In the genomic region with DNA sequence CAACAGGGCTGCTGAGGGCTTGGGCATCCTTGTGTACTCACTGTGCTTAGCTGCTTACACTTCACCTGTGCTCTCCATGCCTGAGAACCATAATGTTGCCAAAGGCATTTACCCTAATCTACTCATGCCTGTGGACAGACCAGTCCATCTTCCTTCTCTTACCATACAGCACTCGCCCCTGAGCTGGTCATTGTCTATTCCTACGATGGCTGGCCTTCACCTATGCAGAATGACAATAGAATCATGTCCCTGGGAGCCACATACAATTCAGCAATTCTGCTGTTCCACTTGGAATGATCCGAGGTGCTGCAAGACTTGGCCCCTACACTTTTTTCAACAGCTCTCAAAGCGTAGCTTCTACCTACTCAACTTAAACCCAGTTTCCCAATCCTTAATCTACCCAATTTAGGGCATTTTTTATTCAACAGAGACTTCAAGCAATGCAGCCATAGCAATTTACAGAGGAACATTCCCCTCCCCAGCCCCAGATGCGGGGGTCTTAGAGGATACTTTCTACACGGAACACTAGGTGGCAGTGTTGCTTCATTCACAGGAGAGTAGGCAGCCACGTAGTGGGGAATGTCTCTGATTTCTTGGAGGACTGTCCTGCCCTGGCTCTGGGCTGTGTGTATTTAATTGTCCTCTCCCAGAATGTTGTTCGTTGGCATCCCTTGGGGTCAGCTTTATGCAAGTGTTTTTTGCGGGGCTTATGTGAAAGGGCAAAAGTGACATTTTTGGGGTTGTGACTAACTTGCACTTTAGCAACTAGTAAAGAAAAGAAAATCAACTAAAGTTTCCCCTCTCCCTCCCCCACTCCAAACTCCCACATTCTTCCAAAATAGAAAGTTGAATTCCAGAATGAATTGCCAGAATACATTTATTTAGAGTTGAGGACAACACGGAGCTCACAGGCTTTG, we compare ENCODE assay signal across 8 cellular contexts.
DNase-seq lines count a peak whose midpoint lies in the region; ATAC-seq and TF ChIP-seq lines count a peak whose summit lies in the region.

No MANE protein-coding gene starts in this region.

- no peaks in the 10 kb centered on the region for H3K27me3 ChIP-seq in ascending aorta
- H3K27me3 ChIP-seq in hepatocyte = peaks cover 17% of the 10 kb centered on the region
- peaks cover 0 to 27% (median 0%) of the 10 kb centered on the region in 7 donors for H3K27me3 ChIP-seq in spleen (replicated peaks in 1 of 7)

- no peaks in the 10 kb centered on the region for H3K79me2 ChIP-seq in hepatocyte

- intact Hi-C loops in ascending aorta (cut with DNase I) (loop anchor here (1.0 to 5.0 kb wide), 6 partner anchors 97 to 1367 kb away; a partner anchor contains a TSS), spleen (cut with DNase I; ENCODE audit: low total_unique reads) (loop anchor here (10.0 kb wide), 1 partner anchor 325 kb away; no protein-coding TSS in a partner anchor)

- TF ChIP-seq CTCF in ascending aorta (IDR thresholded peaks at IDR 0.05) (peak; percentile 79 to 98 (median 84)), hepatocyte (IDR thresholded peaks at IDR 0.05; ENCODE audit: poor library complexity) (peak; percentile 99), spleen (IDR thresholded peaks at IDR 0.05 in 8 of 11, conservative IDR thresholded peaks at IDR 0.05 in 3 of 11) (peak in 10 of 11 experiments; percentile 27 to 69 (median 57))

- H2AFZ ChIP-seq in hepatocyte = no peak overlapping the region

- no peak for TF ChIP-seq POLR2A in spleen (IDR thresholded peaks at IDR 0.05)

- peak; percentile 27 for DNase-seq in COR-L47 (lab: John Stamatoyannopoulos, UW)
- peak; percentile 59 for DNase-seq in NCI-H510A treated with DMSO at 0.1 percent for 48 hours (lab: John Stamatoyannopoulos, UW)
- peak in 1 of 2 donors; percentile 82 for DNase-seq in ascending aorta (ENCODE audit: low spot score in 2 of 2)
- peak; percentile 86 for DNase-seq in hepatocyte (ENCODE audit: low spot score)
- no peak for DNase-seq in spleen
- no peak for DNase-seq in NCI-H2029 (lab: John Stamatoyannopoulos, UW)

- 18% methylated on average over 10 of the region's 10 CpGs for WGBS in hepatocyte (ENCODE audit: low lambda C conversion rate, missing lambda C conversion rate)
- WGBS in spleen, 5 donors = 15 to 21% (median 19%) methylated on average over 10 of the region's 10 CpGs

- H4K20me1 ChIP-seq in hepatocyte (ENCODE audit: insufficient read depth, poor library complexity, severe bottlenecking) = no peaks in the 10 kb centered on the region

- H3K9me2 ChIP-seq in hepatocyte (replicated peaks; ENCODE audit: insufficient read depth) = no peaks in the 10 kb centered on the region

- H3K27ac ChIP-seq in ascending aorta = peak overlapping the region; percentile 53 to 65
- H3K27ac ChIP-seq in hepatocyte = no peak overlapping the region
- no peak overlapping the region for H3K27ac ChIP-seq in spleen

- H3K36me3 ChIP-seq in ascending aorta (no peaks in the 10 kb centered on the region), hepatocyte (replicated peaks; ENCODE audit: insufficient read depth, low read depth) (no peaks in the 10 kb centered on the region), spleen (no peaks in the 10 kb centered on the region)

- H3K4me1 ChIP-seq in ascending aorta (peaks cover 3 to 15% of the 10 kb centered on the region in 2 donors), hepatocyte (ENCODE audit: insufficient read depth) (no peaks in the 10 kb centered on the region), spleen (no peaks in the 10 kb centered on the region)

- ATAC-seq in GM18858 (IDR thresholded peaks at IDR 0.05; ENCODE audit: unreplicated experiment) (peak; percentile 47), HG03175 (IDR thresholded peaks at IDR 0.05; ENCODE audit: unreplicated experiment) (peak; percentile 78)

- peak overlapping the region in 1 of 2 donors; percentile 11 for H3K4me3 ChIP-seq in ascending aorta
- no peak overlapping the region for H3K4me3 ChIP-seq in hepatocyte
- no peak overlapping the region for H3K4me3 ChIP-seq in spleen

- H3K9me3 ChIP-seq in ascending aorta (no peaks in the 10 kb centered on the region), hepatocyte (ENCODE audit: low read depth) (no peaks in the 10 kb centered on the region), spleen (no peaks in the 10 kb centered on the region)

- no peak overlapping the region for H3K4me2 ChIP-seq in hepatocyte

Comparison
In these comparisons a context has a peak if more than half of its experiments do, and no peak if none do; other contexts are left out.
1. DNase-seq: peak in COR-L47 (single experiment), NCI-H510A treated with DMSO at 0.1 percent for 48 hours (single experiment) and hepatocyte (single experiment); none in spleen (single experiment) and NCI-H2029 (single experiment).
2. H3K27ac ChIP-seq: peak in ascending aorta (2 of 2); none in hepatocyte (single experiment) and spleen (0 of 8).
3. Peak in every context shown above with its lines, with median percentiles within 50 percentile points of each other: CTCF ChIP-seq.